ENCODE assay signal across 8 cellular contexts in the genomic region with DNA sequence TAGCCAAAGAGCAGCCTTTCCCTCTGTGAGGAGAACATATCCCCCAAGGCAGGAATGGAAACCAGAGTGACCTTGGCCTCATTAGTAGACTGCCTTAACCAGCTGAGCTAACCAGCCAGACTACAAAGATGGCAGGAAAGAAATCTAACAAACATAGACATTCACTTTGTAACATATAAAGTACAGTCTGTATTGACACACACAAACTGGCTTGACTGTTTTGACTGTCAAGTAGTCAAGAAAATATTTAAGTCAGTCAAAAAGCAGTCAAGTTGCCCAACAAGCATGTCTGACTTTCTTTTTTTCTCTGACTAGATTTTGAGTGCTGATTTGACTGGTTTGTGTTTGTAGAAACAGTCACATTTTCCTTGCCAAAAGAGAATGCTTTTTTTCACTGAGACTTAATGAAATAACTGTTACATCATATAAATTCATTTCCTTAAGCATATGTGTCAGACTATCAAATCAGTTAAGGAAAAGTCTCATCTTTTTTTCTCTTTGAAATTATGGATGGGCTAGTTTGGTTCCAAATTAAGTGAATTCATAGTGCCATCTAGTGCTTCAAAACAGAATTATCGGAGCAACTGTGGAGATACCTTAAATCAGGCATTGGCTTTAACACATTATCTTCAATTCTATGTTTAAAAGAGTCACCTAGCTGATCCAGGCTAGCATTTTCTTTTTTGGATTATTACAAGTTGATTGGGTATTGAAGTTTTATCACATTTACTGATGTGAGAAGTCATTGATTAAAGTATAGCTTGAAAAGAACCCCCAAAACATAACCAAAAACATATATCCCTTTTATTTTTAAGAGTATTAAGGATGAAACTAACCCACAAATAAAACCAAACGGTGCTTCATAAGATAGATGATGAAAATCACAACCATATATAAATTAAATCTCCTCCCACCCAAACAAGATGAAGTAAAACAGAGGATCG.
DNase-seq lines count a peak whose midpoint lies in the region; ATAC-seq and TF ChIP-seq lines count a peak whose summit lies in the region.

No MANE protein-coding gene starts in this region.

- WGBS in testis, 2 donors = 44 to 55% methylated on average over 3 of the region's 3 CpGs

- TF ChIP-seq CTCF in GM10266 (IDR thresholded peaks at IDR 0.05; ENCODE audit: control insufficient read depth, insufficient read depth, low read depth, missing control alignments) (peak; percentile 63), brain microvascular endothelial cell (IDR thresholded peaks at IDR 0.05; ENCODE audit: low read depth, low read length, missing control alignments) (peak; percentile 40), testis (IDR thresholded peaks at IDR 0.05) (peak; percentile 16 to 58 (median 39))

- H3K36me3 ChIP-seq in brain microvascular endothelial cell (replicated peaks) (no peaks in the 10 kb centered on the region), testis (ENCODE audit: low read depth, missing control alignments) (no peaks in the 10 kb centered on the region)

- DNase-seq in A172 (ENCODE audit: low spot score) (peak; percentile 75), GM10266 (ENCODE audit: extremely low spot score) (peak; percentile 16), NCI-H526 treated with DMSO at 0.1 percent for 48 hours (lab: John Stamatoyannopoulos, UW) (peak; percentile 15), brain microvascular endothelial cell (peak; percentile 35), islet precursor cell (peak; percentile 51), testis (no peak), GOT3 (lab: John Stamatoyannopoulos, UW) (no peak)

- no peaks in the 10 kb centered on the region for H3K9me3 ChIP-seq in testis

- peak; percentile 70 for ATAC-seq in HG03378 (IDR thresholded peaks at IDR 0.05; ENCODE audit: unreplicated experiment)

- H3K4me3 ChIP-seq in brain microvascular endothelial cell (ENCODE audit: low read depth, low read length) (no peak overlapping the region), testis (no peak overlapping the region)

- in situ Hi-C loops in brain microvascular endothelial cell (cut with HindIII; ENCODE audit: low pct_ligation_motif_present, low sequenced_read_pairs) = no loop called here

- H3K27me3 ChIP-seq in brain microvascular endothelial cell (replicated peaks) (no peaks in the 10 kb centered on the region), testis (no peaks in the 10 kb centered on the region)

- no peaks in the 10 kb centered on the region for H3K4me1 ChIP-seq in testis

- TF ChIP-seq POLR2A in testis (IDR thresholded peaks at IDR 0.05) = no peak

- intact Hi-C loops in testis (cut with DNase I; ENCODE audit: low total_unique reads) = no loop called here

- H3K27ac ChIP-seq in brain microvascular endothelial cell (no peak overlapping the region), testis (no peak overlapping the region)

Comparison
In these comparisons a context has a peak if more than half of its experiments do, and no peak if none do; other contexts are left out.
1. DNase-seq: peak in A172 (single experiment), GM10266 (single experiment), NCI-H526 treated with DMSO at 0.1 percent for 48 hours (single experiment), brain microvascular endothelial cell (single experiment) and islet precursor cell (single experiment); none in testis (single experiment) and GOT3 (single experiment).
2. Peak in every context shown above with its lines, with median percentiles within 50 percentile points of each other: CTCF ChIP-seq.